ENCODE assay signal across 28 cellular contexts in the genomic region with DNA sequence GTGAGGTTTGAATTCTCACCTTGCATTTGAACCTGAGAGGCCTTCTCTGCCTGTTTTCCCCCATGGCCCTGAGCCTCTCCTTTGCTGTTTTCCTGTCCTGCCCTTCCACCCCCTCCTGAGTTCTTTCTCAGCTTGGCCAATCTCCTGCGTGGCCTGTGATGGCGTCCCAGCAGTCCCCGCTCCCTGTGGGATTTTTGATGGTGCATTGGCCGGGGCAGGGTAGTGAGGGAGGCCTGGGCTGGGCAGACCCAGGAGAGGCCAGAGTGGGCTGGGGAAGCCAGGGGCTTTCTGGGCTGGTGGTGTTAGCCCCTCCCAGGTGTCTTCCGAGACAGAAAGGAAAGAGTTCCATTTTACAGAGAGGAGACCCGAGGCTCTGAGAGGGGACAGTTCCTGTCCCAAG. TPM values are rescaled to one million over a fixed set of nuclear protein-coding genes. Genes with fewer than 3 reads are reported as not detected.
A peak's percentile ranks its signal among the peaks of the same experiment; 100 is the strongest.
DNase-seq lines count a peak whose midpoint lies in the region; ATAC-seq and TF ChIP-seq lines count a peak whose summit lies in the region.
"Had no signal": no experiment of that assay in that cellular context is flagged by ENCODE, and none has a peak within 500 bp of the region (broad histone marks: within the 10 kb centered on the region; RNA-seq: fewer than 3 reads in every experiment).

No MANE protein-coding gene starts in this region.

- peaks cover 16 to 20% of the 10 kb centered on the region in 2 donors for H3K36me3 Mint-ChIP-seq in activated T-cell treated with anti-CD3 and anti-CD28 coated beads, Interleukin-2, amount 50 U/mL, for 72 hours (ENCODE audit: insufficient read depth in 2 of 2)
- H3K36me3 Mint-ChIP-seq in neural progenitor cell = no peaks in the 10 kb centered on the region
- H3K36me3 Mint-ChIP-seq: type B pancreatic cell had no signal

- H3K9me3 ChIP-seq in adipocyte (ENCODE audit: control insufficient read depth, low read length) = no peaks in the 10 kb centered on the region
- H3K9me3 ChIP-seq in neural progenitor cell (ENCODE audit: low read depth) = no peaks in the 10 kb centered on the region
- H3K9me3 ChIP-seq in upper lobe of left lung = no peaks in the 10 kb centered on the region
- H3K9me3 ChIP-seq: body of pancreas, prostate gland had no signal

- no peak for DNase-seq in activated T-cell treated with anti-CD3 and anti-CD28 coated beads, Interleukin-2, amount 50 U/mL, for 72 hours
- DNase-seq in activated T-cell treated with anti-CD3 and anti-CD28 coated beads, Interleukin-2, amount 50 U/mL, for 48 hours = no peak
- DNase-seq in adipocyte (ENCODE audit: low read depth) (no peak), neural progenitor cell (ENCODE audit: low spot score) (no peak), upper lobe of left lung (no peak), COLO668 (lab: John Stamatoyannopoulos, UW; ENCODE audit: unreplicated experiment) (no peak)
- DNase-seq: activated CD4-positive, alpha-beta T cell treated with anti-CD3 and anti-CD28 coated beads for 36 hours; body of pancreas; DMS53; foreskin melanocyte; GDM1; hippocampal formation; immature natural killer cell; NCI-H1092 treated with DMSO at 0.1 percent for 48 hours; NCI-H1930; NCI-H526 treated with DMSO at 0.1 percent for 48 hours; stimulated activated CD8-positive, alpha-beta memory T cell treated with anti-CD3 and anti-CD28 coated beads, Interleukin-4, amount 100 ng/mL, for 48 hours; T-helper 17 cell had no signal

- no peak for ATAC-seq in activated T-cell treated with anti-CD3 and anti-CD28 coated beads, Interleukin-2, amount 50 U/mL, for 72 hours (replicated peaks in 1 of 2)
- ATAC-seq in upper lobe of left lung (ENCODE audit: low FRiP score in 2 of 2) = no peak
- no peak for ATAC-seq in GM21717 (IDR thresholded peaks at IDR 0.05; ENCODE audit: unreplicated experiment)
- ATAC-seq in HG02884 (IDR thresholded peaks at IDR 0.05; ENCODE audit: unreplicated experiment) = no peak
- ATAC-seq: activated CD4-positive, alpha-beta T cell treated with anti-CD3 and anti-CD28 coated beads for 36 hours; body of pancreas; esophagus mucosa; left lobe of liver; T-helper 17 cell had no signal

- H3K9ac ChIP-seq in adipocyte (ENCODE audit: low read length) (peak overlapping the region; percentile 100), neural progenitor cell (no peak overlapping the region)

- H3K36me3 ChIP-seq in adipocyte (ENCODE audit: control insufficient read depth, insufficient read depth, low read length, severe bottlenecking) (peaks cover 29% of the 10 kb centered on the region), neural progenitor cell (no peaks in the 10 kb centered on the region), upper lobe of left lung (peaks cover 0 to 48% (median 14%) of the 10 kb centered on the region in 4 donors)
- H3K36me3 ChIP-seq: prostate gland had no signal

- peaks cover 25% of the 10 kb centered on the region for H3K4me1 ChIP-seq in adipocyte (ENCODE audit: control insufficient read depth, insufficient read depth, low read length)
- H3K4me1 ChIP-seq in neural progenitor cell = peaks cover 12% of the 10 kb centered on the region
- H3K4me1 ChIP-seq in upper lobe of left lung = peaks cover 20 to 28% (median 23%) of the 10 kb centered on the region in 4 donors
- H3K4me1 ChIP-seq: prostate gland had no signal

- peaks cover 4% of the 10 kb centered on the region for H3F3A ChIP-seq in neural progenitor cell (ENCODE audit: low read depth)

- no peaks in the 10 kb centered on the region for H3K9me3 Mint-ChIP-seq in activated T-cell treated with anti-CD3 and anti-CD28 coated beads, Interleukin-2, amount 50 U/mL, for 72 hours
- no peaks in the 10 kb centered on the region for H3K9me3 Mint-ChIP-seq in neural progenitor cell
- H3K9me3 Mint-ChIP-seq: immature natural killer cell, type B pancreatic cell had no signal

- no peak for TF ChIP-seq EP300 in upper lobe of left lung (IDR thresholded peaks at IDR 0.05)

- H3K79me2 ChIP-seq in neural progenitor cell (ENCODE audit: low read depth) = no peaks in the 10 kb centered on the region

- 84 to 98% methylated on average over 6 of the region's 6 CpGs for WGBS in upper lobe of left lung, 2 donors

- no peak overlapping the region for H3K4me2 ChIP-seq in neural progenitor cell

- TF ChIP-seq POLR2A in upper lobe of left lung (IDR thresholded peaks at IDR 0.05) = no peak

- no peaks in the 10 kb centered on the region for H3K27me3 Mint-ChIP-seq in activated T-cell treated with anti-CD3 and anti-CD28 coated beads, Interleukin-2, amount 50 U/mL, for 72 hours (ENCODE audit: low read depth)
- peaks cover 7% of the 10 kb centered on the region for H3K27me3 Mint-ChIP-seq in neural progenitor cell (ENCODE audit: insufficient read depth, low read depth)
- H3K27me3 Mint-ChIP-seq: activated CD4-positive, alpha-beta T cell treated with anti-CD3 and anti-CD28 coated beads for 36 hours; activated naive CD8-positive, alpha-beta T cell; B cell; T-helper 17 cell; type B pancreatic cell had no signal

- H3K4me3 ChIP-seq in adipocyte (ENCODE audit: low read length) = no peak overlapping the region
- no peak overlapping the region for H3K4me3 ChIP-seq in neural progenitor cell
- H3K4me3 ChIP-seq in upper lobe of left lung = no peak overlapping the region
- H3K4me3 ChIP-seq: body of pancreas, prostate gland, SK-N-MC had no signal

- no peak for TF ChIP-seq CTCF in neural progenitor cell (IDR thresholded peaks at IDR 0.05)
- TF ChIP-seq CTCF in upper lobe of left lung (IDR thresholded peaks at IDR 0.05) = no peak

- H3K27me3 ChIP-seq in adipocyte (replicated peaks; ENCODE audit: control insufficient read depth, insufficient read depth, low read length) (no peaks in the 10 kb centered on the region), neural progenitor cell (peaks cover 22% of the 10 kb centered on the region), upper lobe of left lung (no peaks in the 10 kb centered on the region)
- H3K27me3 ChIP-seq: body of pancreas had no signal

- H4K20me1 ChIP-seq in neural progenitor cell (ENCODE audit: low read depth) = peaks cover 13% of the 10 kb centered on the region

- no peak overlapping the region for H2AFZ ChIP-seq in neural progenitor cell (replicated peaks)

- H3K27ac ChIP-seq in neural progenitor cell = no peak overlapping the region
- peak overlapping the region; percentile 6 to 100 (median 24) for H3K27ac ChIP-seq in upper lobe of left lung
- H3K27ac ChIP-seq: body of pancreas, HL-60, prostate gland had no signal

- peaks cover 40% of the 10 kb centered on the region for H3K4me1 Mint-ChIP-seq in activated T-cell treated with anti-CD3 and anti-CD28 coated beads, Interleukin-2, amount 50 U/mL, for 72 hours (ENCODE audit: low read depth)
- H3K4me1 Mint-ChIP-seq in neural progenitor cell = peaks cover 34% of the 10 kb centered on the region

- no peak overlapping the region for H3K4me3 Mint-ChIP-seq in activated T-cell treated with anti-CD3 and anti-CD28 coated beads, Interleukin-2, amount 50 U/mL, for 72 hours
- no peak overlapping the region for H3K4me3 Mint-ChIP-seq in neural progenitor cell
- H3K4me3 Mint-ChIP-seq: activated CD4-positive, alpha-beta T cell treated with anti-CD3 and anti-CD28 coated beads for 36 hours; activated naive CD8-positive, alpha-beta T cell; B cell; immature natural killer cell; T-helper 17 cell; type B pancreatic cell had no signal

- peak overlapping the region; percentile 67 for H3K27ac Mint-ChIP-seq in activated T-cell treated with anti-CD3 and anti-CD28 coated beads, Interleukin-2, amount 50 U/mL, for 72 hours
- H3K27ac Mint-ChIP-seq in neural progenitor cell = peak overlapping the region; percentile 76
- H3K27ac Mint-ChIP-seq: activated CD4-positive, alpha-beta T cell treated with anti-CD3 and anti-CD28 coated beads for 36 hours; activated naive CD8-positive, alpha-beta T cell; B cell; immature natural killer cell; T-helper 17 cell had no signal

RNA-seq across cellular contexts. Expression of gene CEBPB, which starts 6.3 kb away (rescaled TPM):
- total RNA-seq in activated T-cell treated with anti-CD3 and anti-CD28 coated beads, Interleukin-2, amount 50 U/mL, for 72 hours = 100 to 1,000 TPM; 111 to 134 TPM
- 1.8 and 2.9 TPM in 2 replicates for total RNA-seq in neural progenitor cell (ENCODE audit: low replicate concordance)
- total RNA-seq in upper lobe of left lung = 100 to 1,000 TPM; 161 to 411 (median 292) TPM

RNA-seq across cellular contexts. Expression of gene PEDS1, which starts 43.4 kb away (rescaled TPM):
- total RNA-seq in activated T-cell treated with anti-CD3 and anti-CD28 coated beads, Interleukin-2, amount 50 U/mL, for 72 hours = 10 to 100 TPM; 14.4 to 17.9 TPM
- total RNA-seq in neural progenitor cell (ENCODE audit: low replicate concordance) (9.5 and 21.6 TPM in 2 replicates), upper lobe of left lung (10 to 100 TPM; 30.4 to 59.3 (median 34.2) TPM)

Comparison
In these comparisons a context has a peak if more than half of its experiments do, and no peak if none do; other contexts are left out.
1. RNA of gene CEBPB, which starts 6.3 kb away (total RNA-seq): 161 to 411 TPM in upper lobe of left lung and 111 to 134 TPM in activated T-cell treated with anti-CD3 and anti-CD28 coated beads, Interleukin-2, amount 50 U/mL, for 72 hours; 1.8 to 2.9 TPM in neural progenitor cell; every median in the first group is over 10 times any median in the second.